ENCODE assay signal across 32 cellular contexts in genomic region chr5:63535840-63536602, GRCh38.
"Had no signal": no experiment of that assay in that cellular context is flagged by ENCODE, and none has a peak within 500 bp of the region (broad histone marks: within the 10 kb centered on the region; RNA-seq: fewer than 3 reads in every experiment).

No MANE protein-coding gene starts in this region.

- H2AFZ ChIP-seq: parathyroid adenoma had no signal

- DNase-seq: naive thymus-derived CD8-positive, alpha-beta T cell; nephron progenitor cell; nucleus accumbens; ovary; posterior cingulate gyrus; psoas muscle; right cardiac atrium; spleen; stimulated activated CD4-positive, alpha-beta T cell treated with anti-CD3 and anti-CD28 coated beads, Interleukin-12 subunit alpha, Interleukin-12 subunit beta, amount 100 ng/mL, for 4 hours; stimulated activated CD4-positive, alpha-beta T cell treated with anti-CD3 and anti-CD28 coated beads, Interleukin-1b, Interleukin-23, amount 100 ng/mL, for 48 hours; stimulated activated CD4-positive, alpha-beta T cell treated with anti-CD3 and anti-CD28 coated beads, Interleukin-4, amount 100 ng/mL, for 1 hour; stimulated activated CD4-positive, alpha-beta T cell treated with anti-CD3 and anti-CD28 coated beads, Interleukin-4, amount 100 ng/mL, for 4 hours; stimulated activated CD8-positive, alpha-beta memory T cell treated with anti-CD3 and anti-CD28 coated beads, Interleukin-4, amount 100 ng/mL, for 48 hours; stimulated activated naive CD4-positive, alpha-beta T cell; stimulated activated naive CD8-positive, alpha-beta T cell treated with anti-CD3 and anti-CD28 coated beads, Interleukin-15, amount 100 ng/mL, for 72 hours; stimulated activated naive CD8-positive, alpha-beta T cell treated with anti-CD3 and anti-CD28 coated beads, Interleukin-15, Interleukin-2, amounts not matched to agents 100 U/mL and 50 U/mL, for 24 hours; substantia nigra; thyroid gland; trophoblast cell; upper lobe of left lung had no signal

- H3K27me3 ChIP-seq: neutrophil, ovary, spleen, suprapubic skin, thyroid gland, tibial nerve, upper lobe of left lung, vagina had no signal

- H3K27ac ChIP-seq: neutrophil, ovary, parathyroid adenoma, psoas muscle, skin epidermis, spleen, suprapubic skin, thoracic aorta, thyroid gland, tibial nerve, upper lobe of left lung, vagina had no signal

- H3K79me2 ChIP-seq: parathyroid adenoma had no signal

- H3K9me3 ChIP-seq: neutrophil, ovary, psoas muscle, suprapubic skin, thoracic aorta, thyroid gland, tibial nerve, upper lobe of left lung, vagina had no signal

- H3K4me1 ChIP-seq: parathyroid adenoma, psoas muscle, spleen, suprapubic skin, thyroid gland, tibial nerve, upper lobe of left lung, vagina had no signal

- FAIRE-seq: urothelium cell line had no signal

- H3K9ac ChIP-seq: parathyroid adenoma had no signal

- H3K4me3 ChIP-seq: ovary, psoas muscle, skin epidermis, smooth muscle cell, spleen, suprapubic skin, thoracic aorta, thyroid gland, tibial nerve, upper lobe of left lung, vagina had no signal

- H3K36me3 ChIP-seq: neutrophil, ovary, spleen, suprapubic skin, thoracic aorta, thyroid gland, tibial nerve, upper lobe of left lung, vagina had no signal

- H3K4me2 ChIP-seq: smooth muscle cell had no signal

- ATAC-seq: naive thymus-derived CD8-positive, alpha-beta T cell; natural killer cell treated with Interleukin-12 subunit alpha and Interleukin-12 subunit beta and Interleukin-15 and Interleukin-18, amount 100 ng/mL, for 72 hours; psoas muscle; right cardiac atrium; sciatic nerve; stimulated activated memory B cell treated with anti-CD40 and anti-IgM and Interleukin-4, amounts not matched to agents 10 μg/mL and 1 μg/mL and 100 μg/mL, for 72 hours; stimulated activated naive CD8-positive, alpha-beta T cell treated with anti-CD3 and anti-CD28 coated beads, Interleukin-15, amount 100 ng/mL, for 72 hours; stimulated activated naive CD8-positive, alpha-beta T cell treated with anti-CD3 and anti-CD28 coated beads, Interleukin-15, Interleukin-2, amounts not matched to agents 100 U/mL and 50 U/mL, for 24 hours had no signal
